ENCODE assay signal across 8 cellular contexts in genomic region chr7:149261829-149262617, GRCh38. TPM values are rescaled to one million over a fixed set of nuclear protein-coding genes. Genes with fewer than 3 reads are reported as not detected.
DNase-seq lines count a peak whose midpoint lies in the region; ATAC-seq and TF ChIP-seq lines count a peak whose summit lies in the region.

ZNF783 (plus strand) TSS chr7:149262196; CDS start chr7:149262334, 138 bp downstream.

- H3K9ac ChIP-seq in HUES48 (ENCODE audit: low read depth, low read length) (peak within 1 kb of the TSS; percentile 82), OCI-LY1 (ENCODE audit: low read length) (peak within 1 kb of the TSS; percentile 96)

- peaks cover 8% of the 10 kb centered on the region; the same call in 1 of the 2 replicates for H3F3A ChIP-seq in OCI-LY1 (ENCODE audit: insufficient read depth, low read length)

- H3K9me2 ChIP-seq in OCI-LY1 (ENCODE audit: low read depth, low read length) = no peaks in the 10 kb centered on the region

- H3K79me2 ChIP-seq in OCI-LY1 (ENCODE audit: insufficient read depth, low read length) = no peaks in the 10 kb centered on the region

- H3K4me3 ChIP-seq in HUES48 (ENCODE audit: low read depth, low read length) = peak within 1 kb of the TSS; percentile 78
- peak within 1 kb of the TSS; percentile 87 for H3K4me3 ChIP-seq in OCI-LY1 (ENCODE audit: low read depth, low read length, poor library complexity, severe bottlenecking)
- peak within 1 kb of the TSS; percentile 52 to 63 for H3K4me3 ChIP-seq in muscle layer of duodenum (ENCODE audit: low read depth in 1 of 2, low read length in 2 of 2)

- ATAC-seq in GM21390 (IDR thresholded peaks at IDR 0.05; ENCODE audit: unreplicated experiment) = peak; percentile 91
- peak; percentile 93 for ATAC-seq in esophagus mucosa

- H3K4me1 ChIP-seq in HUES48 (ENCODE audit: control insufficient read depth, insufficient read depth, low read length) (no peaks in the 10 kb centered on the region), OCI-LY1 (ENCODE audit: insufficient read depth, low read length, severe bottlenecking) (peaks cover 27% of the 10 kb centered on the region), muscle layer of duodenum (ENCODE audit: control insufficient read depth in 1 of 2, insufficient read depth in 2 of 2, low read length in 2 of 2) (peaks cover 0 to 8% of the 10 kb centered on the region in 2 donors)

- H3K36me3 ChIP-seq in HUES48 (ENCODE audit: control insufficient read depth, insufficient read depth, low read length) (peaks cover 10% of the 10 kb centered on the region), OCI-LY1 (ENCODE audit: insufficient read depth, low read length) (peaks cover 13% of the 10 kb centered on the region), muscle layer of duodenum (ENCODE audit: control insufficient read depth in 1 of 2, insufficient read depth in 2 of 2, low read length in 2 of 2) (peaks cover 3 to 23% of the 10 kb centered on the region in 2 donors)

- peak; percentile 82 for DNase-seq in DMS 273 treated with DMSO at 0.1 percent for 48 hours (lab: John Stamatoyannopoulos, UW)
- peak; percentile 90 for DNase-seq in activated T-cell treated with anti-CD3 and anti-CD28 coated beads, Interleukin-2, amount 50 U/mL, for 1 hour
- DNase-seq in stimulated activated CD8-positive, alpha-beta memory T cell treated with anti-CD3 and anti-CD28 coated beads, Interleukin-7, amount 100 ng/mL, for 24 hours (ENCODE audit: low read depth) = peak; percentile 64

- H4K20me1 ChIP-seq in OCI-LY1 (ENCODE audit: insufficient read depth, low read length) = no peaks in the 10 kb centered on the region

- TF ChIP-seq CTCF in OCI-LY1 (IDR thresholded peaks at IDR 0.05; ENCODE audit: low read length) = peak; percentile 77

- H3K27ac ChIP-seq in HUES48 (ENCODE audit: low read depth, low read length) (peak within 1 kb of the TSS; percentile 33), OCI-LY1 (ENCODE audit: low read depth, low read length, poor library complexity, severe bottlenecking) (peak within 1 kb of the TSS; percentile 45), muscle layer of duodenum (ENCODE audit: low read length) (peak within 1 kb of the TSS; percentile 75)

- H2AFZ ChIP-seq in OCI-LY1 (ENCODE audit: low read length) = peak within 1 kb of the TSS; percentile 97

- H3K27me3 ChIP-seq in HUES48 (ENCODE audit: control insufficient read depth, insufficient read depth, low read length) = peaks cover 7% of the 10 kb centered on the region
- H3K27me3 ChIP-seq in OCI-LY1 (ENCODE audit: insufficient read depth, low read length) = no peaks in the 10 kb centered on the region
- no peaks in the 10 kb centered on the region for H3K27me3 ChIP-seq in muscle layer of duodenum (ENCODE audit: low read depth, low read length)

- peak within 1 kb of the TSS; percentile 100 for H3K4me2 ChIP-seq in OCI-LY1 (ENCODE audit: low read length)

- H3K9me3 ChIP-seq in HUES48 (ENCODE audit: control insufficient read depth, insufficient read depth, low read length) (no peaks in the 10 kb centered on the region), OCI-LY1 (ENCODE audit: low read length) (no peaks in the 10 kb centered on the region), muscle layer of duodenum (ENCODE audit: control insufficient read depth in 1 of 2, low read length in 2 of 2) (no peaks in the 10 kb centered on the region)

RNA-seq across cellular contexts. Expression of gene ZNF783, which starts in this region (rescaled TPM):
- total RNA-seq in esophagus mucosa = 5.8 TPM

Comparison
In these comparisons a context has a peak if more than half of its experiments do, and no peak if none do; other contexts are left out.
1. Peak in every context shown above with its lines: DNase-seq, ATAC-seq, H3K4me3 ChIP-seq and H3K27ac ChIP-seq.